ENCODE assay signal across 8 cellular contexts in the genomic region with DNA sequence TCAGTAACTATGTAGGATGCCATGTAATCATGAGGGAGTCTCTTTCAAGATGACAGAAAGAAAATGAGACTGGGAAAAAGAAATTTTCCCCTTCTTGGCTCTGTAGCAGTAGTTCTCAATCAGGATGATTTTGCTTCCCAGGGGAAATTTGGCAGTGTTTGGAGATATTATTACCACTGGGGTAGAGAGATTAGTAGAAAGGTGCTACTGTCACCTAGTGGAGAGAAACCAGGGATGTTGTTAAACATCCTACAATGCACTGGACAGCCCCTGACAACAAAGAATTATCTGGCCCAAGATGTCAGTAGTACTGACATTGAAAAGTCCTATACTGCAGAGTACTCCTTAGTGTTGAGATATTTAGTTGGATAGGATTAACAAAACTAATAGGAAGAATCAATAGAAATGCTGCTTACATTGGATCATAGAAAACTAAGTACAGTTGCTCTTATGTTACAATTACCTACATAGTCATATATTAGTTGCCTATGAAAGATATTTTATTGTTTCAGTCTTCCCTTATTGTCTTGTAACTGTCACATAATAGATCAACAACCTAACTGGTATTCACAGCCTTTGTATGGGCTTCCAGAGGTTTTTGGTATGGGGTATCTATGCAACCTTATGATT.
DNase-seq lines count a peak whose midpoint lies in the region; ATAC-seq and TF ChIP-seq lines count a peak whose summit lies in the region.

No MANE protein-coding gene starts in this region.

- no peak overlapping the region for H3K4me2 ChIP-seq in neural progenitor cell

- TF ChIP-seq CTCF in AG09319 (IDR thresholded peaks at IDR 0.05; ENCODE audit: low read depth, low read length) (peak; percentile 66), dorsolateral prefrontal cortex (IDR thresholded peaks at IDR 0.05 in 54 of 56, conservative IDR thresholded peaks at IDR 0.05 in 2 of 56; ENCODE audit: low read depth in 1 of 56, partially characterized antibody in 56 of 56) (peak in 48 of 56 donors; percentile 15 to 64 (median 44)), neural progenitor cell (IDR thresholded peaks at IDR 0.05) (peak; percentile 67)

- H3K36me3 Mint-ChIP-seq in neural progenitor cell: no peaks in the 10 kb centered on the region
- no peaks in the 10 kb centered on the region for H3K36me3 Mint-ChIP-seq in activated CD4-positive, alpha-beta memory T cell treated with anti-CD3 and anti-CD28 coated beads, Interleukin-2, amount 10 ng/mL, durations not matched to agents 7 days and 5 days (ENCODE audit: low read depth)
- H3K36me3 Mint-ChIP-seq in T-helper 2 cell treated with Interferon-gamma antibody and Interleukin-4, amounts not matched to agents 5 μg/mL and 100 μg/mL, for 36 hours (ENCODE audit: low read depth): no peaks in the 10 kb centered on the region

- DNase-seq in AG09319 (ENCODE audit: extremely low read depth, low read depth): no peak
- DNase-seq in NCI-H748 (lab: John Stamatoyannopoulos, UW; ENCODE audit: unreplicated experiment): peak; percentile 13
- no peak for DNase-seq in dorsolateral prefrontal cortex
- peak; percentile 36 for DNase-seq in neural progenitor cell (ENCODE audit: low spot score)
- DNase-seq in NCI-H1092 treated with DMSO at 0.1 percent for 48 hours (lab: John Stamatoyannopoulos, UW): no peak
- no peak for DNase-seq in activated CD4-positive, alpha-beta memory T cell treated with anti-CD3 and anti-CD28 coated beads, Interleukin-2, amount 10 ng/mL, durations not matched to agents 7 days and 5 days
- no peak for DNase-seq in T-helper 2 cell treated with Interferon-gamma antibody and Interleukin-4, amounts not matched to agents 5 μg/mL and 100 μg/mL, for 36 hours (ENCODE audit: low spot score)

- no peak overlapping the region for H3K4me3 ChIP-seq in dorsolateral prefrontal cortex
- no peak overlapping the region for H3K4me3 ChIP-seq in neural progenitor cell

- no peaks in the 10 kb centered on the region for H3K27me3 Mint-ChIP-seq in neural progenitor cell (ENCODE audit: insufficient read depth, low read depth)
- peaks cover 1% of the 10 kb centered on the region for H3K27me3 Mint-ChIP-seq in activated CD4-positive, alpha-beta memory T cell treated with anti-CD3 and anti-CD28 coated beads, Interleukin-2, amount 10 ng/mL, durations not matched to agents 7 days and 5 days
- peaks cover 2% of the 10 kb centered on the region for H3K27me3 Mint-ChIP-seq in T-helper 2 cell treated with Interferon-gamma antibody and Interleukin-4, amounts not matched to agents 5 μg/mL and 100 μg/mL, for 36 hours (ENCODE audit: low read depth)

- H3K27ac ChIP-seq in dorsolateral prefrontal cortex (no peak overlapping the region), neural progenitor cell (no peak overlapping the region)

- peak; percentile 68 for ATAC-seq in GM18907 (IDR thresholded peaks at IDR 0.05; ENCODE audit: unreplicated experiment)

- H3K4me3 Mint-ChIP-seq in neural progenitor cell: no peak overlapping the region
- no peak overlapping the region for H3K4me3 Mint-ChIP-seq in activated CD4-positive, alpha-beta memory T cell treated with anti-CD3 and anti-CD28 coated beads, Interleukin-2, amount 10 ng/mL, durations not matched to agents 7 days and 5 days
- H3K4me3 Mint-ChIP-seq in T-helper 2 cell treated with Interferon-gamma antibody and Interleukin-4, amounts not matched to agents 5 μg/mL and 100 μg/mL, for 36 hours: no peak overlapping the region

- no peak overlapping the region for H3K27ac Mint-ChIP-seq in neural progenitor cell
- H3K27ac Mint-ChIP-seq in activated CD4-positive, alpha-beta memory T cell treated with anti-CD3 and anti-CD28 coated beads, Interleukin-2, amount 10 ng/mL, durations not matched to agents 7 days and 5 days: no peak overlapping the region
- H3K27ac Mint-ChIP-seq in T-helper 2 cell treated with Interferon-gamma antibody and Interleukin-4, amounts not matched to agents 5 μg/mL and 100 μg/mL, for 36 hours: no peak overlapping the region

- no peaks in the 10 kb centered on the region for H3K36me3 ChIP-seq in neural progenitor cell

- H3F3A ChIP-seq in neural progenitor cell (ENCODE audit: low read depth): no peaks in the 10 kb centered on the region

- no peaks in the 10 kb centered on the region for H4K20me1 ChIP-seq in neural progenitor cell (ENCODE audit: low read depth)

- H3K4me1 Mint-ChIP-seq in neural progenitor cell: no peaks in the 10 kb centered on the region
- H3K4me1 Mint-ChIP-seq in activated CD4-positive, alpha-beta memory T cell treated with anti-CD3 and anti-CD28 coated beads, Interleukin-2, amount 10 ng/mL, durations not matched to agents 7 days and 5 days: peaks cover 5% of the 10 kb centered on the region
- H3K4me1 Mint-ChIP-seq in T-helper 2 cell treated with Interferon-gamma antibody and Interleukin-4, amounts not matched to agents 5 μg/mL and 100 μg/mL, for 36 hours (ENCODE audit: low read depth): no peaks in the 10 kb centered on the region

- H3K9me3 Mint-ChIP-seq in neural progenitor cell: no peaks in the 10 kb centered on the region
- no peaks in the 10 kb centered on the region for H3K9me3 Mint-ChIP-seq in activated CD4-positive, alpha-beta memory T cell treated with anti-CD3 and anti-CD28 coated beads, Interleukin-2, amount 10 ng/mL, durations not matched to agents 7 days and 5 days
- H3K9me3 Mint-ChIP-seq in T-helper 2 cell treated with Interferon-gamma antibody and Interleukin-4, amounts not matched to agents 5 μg/mL and 100 μg/mL, for 36 hours: no peaks in the 10 kb centered on the region

- H3K4me1 ChIP-seq in neural progenitor cell: no peaks in the 10 kb centered on the region

- H3K9ac ChIP-seq in neural progenitor cell: no peak overlapping the region

- intact Hi-C loops in dorsolateral prefrontal cortex (cut with DNase I): no loop called here

- POLR2A ChIA-PET in activated CD4-positive, alpha-beta memory T cell treated with anti-CD3 and anti-CD28 coated beads, Interleukin-2, amount 10 ng/mL, durations not matched to agents 7 days and 5 days (lab: Charles Lee): no interaction called here

- CTCF ChIA-PET in activated CD4-positive, alpha-beta memory T cell treated with anti-CD3 and anti-CD28 coated beads, Interleukin-2, amount 10 ng/mL, durations not matched to agents 7 days and 5 days (lab: Charles Lee): interaction anchor here (1.2 to 1.7 kb wide), 2 partner anchors 430 to 552 kb away, joined by 4 to 8 read pairs; no protein-coding TSS in a partner anchor

- H3K9me3 ChIP-seq in neural progenitor cell (ENCODE audit: low read depth): no peaks in the 10 kb centered on the region

- H3K27me3 ChIP-seq in dorsolateral prefrontal cortex (peaks cover 0 to 2% (median 0%) of the 10 kb centered on the region in 45 donors), neural progenitor cell (no peaks in the 10 kb centered on the region)

- no peak overlapping the region for H2AFZ ChIP-seq in neural progenitor cell (replicated peaks)

- no peaks in the 10 kb centered on the region for H3K79me2 ChIP-seq in neural progenitor cell (ENCODE audit: low read depth)

Comparison
In these comparisons a context has a peak if more than half of its experiments do, and no peak if none do; other contexts are left out.
1. DNase-seq: peak in NCI-H748 (single experiment) and neural progenitor cell (single experiment); none in AG09319 (single experiment), dorsolateral prefrontal cortex (0 of 10), NCI-H1092 treated with DMSO at 0.1 percent for 48 hours (single experiment), activated CD4-positive, alpha-beta memory T cell treated with anti-CD3 and anti-CD28 coated beads, Interleukin-2, amount 10 ng/mL, durations not matched to agents 7 days and 5 days (single experiment) and T-helper 2 cell treated with Interferon-gamma antibody and Interleukin-4, amounts not matched to agents 5 μg/mL and 100 μg/mL, for 36 hours (single experiment).
2. Peak in every context shown above with its lines, with median percentiles within 50 percentile points of each other: CTCF ChIP-seq.